8 cellular contexts compared by ENCODE assay signal in genomic region chr9:115013998-115014397, GRCh38.
A peak's percentile ranks its signal among the peaks of the same experiment; 100 is the strongest.
DNase-seq lines count a peak whose midpoint lies in the region; FAIRE-seq lines count a peak whose summit lies in the region.

No MANE protein-coding gene starts in this region.

- FAIRE-seq in endometrium (lab: Jason Lieb, UNC), result peak; percentile 79

- DNase-seq in NCI-H1436 (lab: John Stamatoyannopoulos, UW) (peak; percentile 25), NCI-H1436 treated with DMSO at 0.1 percent for 48 hours (lab: John Stamatoyannopoulos, UW) (no peak), HPDE6-E6E7 (ENCODE audit: extremely low spot score) (peak; percentile 81), NOMO-1 (lab: John Stamatoyannopoulos, UW; ENCODE audit: unreplicated experiment in 2 of 2) (peak; percentile 41 to 73), midbrain (lab: John Stamatoyannopoulos, UW) (peak; percentile 72)
- DNase-seq in activated CD8-positive, alpha-beta memory T cell treated with anti-CD3 and anti-CD28 coated beads for 24 hours, result peak; percentile 88
- peak; percentile 59 to 65 for DNase-seq in stimulated activated CD8-positive, alpha-beta memory T cell treated with anti-CD3 and anti-CD28 coated beads, Interleukin-2, amount 100 ng/mL, for 48 hours (ENCODE audit: low read depth in 2 of 2)
